11 cellular contexts compared by ENCODE assay signal in the genomic region with DNA sequence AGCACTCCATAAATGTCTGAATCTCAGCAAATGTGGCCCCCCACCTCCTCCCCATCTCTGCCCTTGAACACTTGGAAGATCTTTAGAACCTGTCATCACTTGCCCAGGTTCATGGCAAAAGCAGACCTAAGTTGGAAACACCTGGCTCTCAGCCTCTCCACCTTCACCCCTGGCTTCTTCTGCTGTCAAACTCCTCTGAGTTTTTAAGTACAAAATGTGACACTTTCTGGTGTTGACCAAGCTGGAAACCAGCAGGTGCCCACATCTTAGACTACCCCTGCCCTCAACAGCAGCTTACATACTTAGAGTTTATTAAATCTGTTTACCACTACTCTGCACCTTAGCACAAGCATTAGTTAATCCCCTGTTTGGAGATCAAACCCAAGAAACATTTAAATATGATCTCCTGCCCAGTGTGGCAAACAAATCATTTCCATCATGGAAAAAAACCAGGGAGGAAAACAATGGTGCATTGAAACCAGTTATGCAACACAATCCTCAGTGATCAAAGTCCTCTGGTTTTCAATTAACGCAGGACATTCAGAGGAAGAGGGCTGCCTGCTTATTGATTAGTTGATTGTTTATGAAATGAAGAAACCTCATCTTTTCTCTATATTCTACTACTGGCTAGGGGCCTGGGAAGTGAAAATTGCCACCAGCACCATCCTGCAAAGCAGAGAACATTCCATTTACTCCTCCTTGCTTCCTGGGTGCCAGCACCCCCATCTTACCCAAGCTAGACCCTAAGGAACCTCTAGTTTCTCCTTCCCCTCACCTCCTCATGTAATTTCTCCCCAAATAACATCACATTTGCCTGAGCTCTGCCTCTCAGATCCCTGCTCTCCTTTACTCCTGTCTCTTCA.
DNase-seq lines count a peak whose midpoint lies in the region; FAIRE-seq and TF ChIP-seq lines count a peak whose summit lies in the region.
"Had no signal": no experiment of that assay in that cellular context is flagged by ENCODE, and none has a peak within 500 bp of the region (broad histone marks: within the 10 kb centered on the region; RNA-seq: fewer than 3 reads in every experiment).

No MANE protein-coding gene starts in this region.

- WGBS in small intestine, 3 donors: 19 to 54% (median 44%) methylated on average over 1 of the region's 1 CpG

- H3K4me3 ChIP-seq in small intestine (ENCODE audit: low read depth in 1 of 2, low read length in 2 of 2): no peak overlapping the region
- H3K4me3 ChIP-seq: GM23338 had no signal

- no peaks in the 10 kb centered on the region for H3K36me3 ChIP-seq in small intestine (ENCODE audit: control insufficient read depth in 2 of 2, insufficient read depth in 2 of 2, low read length in 2 of 2)

- DNase-seq in D721Med (ENCODE audit: insufficient read length, low spot score): no peak
- peak; percentile 66 for DNase-seq in NCI-H526 treated with DMSO at 0.1 percent for 48 hours (lab: John Stamatoyannopoulos, UW)
- peak; percentile 66 for DNase-seq in inferior parietal cortex (ENCODE audit: extremely low spot score)
- peak; percentile 92 for DNase-seq in small intestine
- DNase-seq in NCI-H187 treated with DMSO at 0.1 percent for 48 hours (lab: John Stamatoyannopoulos, UW): no peak
- DNase-seq in HCEC 1CT: no peak
- no peak for DNase-seq in MV-4-11 (lab: John Stamatoyannopoulos, UW)
- DNase-seq: COR-L47; stimulated activated CD4-positive, alpha-beta T cell treated with anti-CD3 and anti-CD28 coated beads, Interleukin-4, amount 100 ng/mL, for 4 hours had no signal

- FAIRE-seq in D721Med (lab: Jason Lieb, UNC) (peak; percentile 69), small intestine (lab: Jason Lieb, UNC) (no peak)
- FAIRE-seq: keratinocyte had no signal

- no peaks in the 10 kb centered on the region for H3K27me3 ChIP-seq in small intestine (ENCODE audit: control insufficient read depth in 2 of 2, insufficient read depth in 2 of 2, low read length in 2 of 2)

- no peak for TF ChIP-seq CTCF in D721Med (IDR thresholded peaks at IDR 0.05; ENCODE audit: insufficient read depth, missing control alignments)

- peak overlapping the region; percentile 86 to 89 for H3K27ac ChIP-seq in small intestine (ENCODE audit: low read depth in 1 of 2, low read length in 1 of 2)

- H3K9me3 ChIP-seq in small intestine (ENCODE audit: control insufficient read depth, low read depth): no peaks in the 10 kb centered on the region

- peaks cover 9 to 12% of the 10 kb centered on the region in 2 donors for H3K4me1 ChIP-seq in small intestine (ENCODE audit: control insufficient read depth in 2 of 2, insufficient read depth in 1 of 2, low read depth in 1 of 2, low read length in 1 of 2)

Comparison
In these comparisons a context has a peak if more than half of its experiments do, and no peak if none do; other contexts are left out.
1. DNase-seq: peak in NCI-H526 treated with DMSO at 0.1 percent for 48 hours (single experiment), inferior parietal cortex (single experiment) and small intestine (single experiment); none in D721Med (single experiment), NCI-H187 treated with DMSO at 0.1 percent for 48 hours (single experiment), HCEC 1CT (single experiment) and MV-4-11 (single experiment).